8 cellular contexts compared by ENCODE assay signal in the genomic region with DNA sequence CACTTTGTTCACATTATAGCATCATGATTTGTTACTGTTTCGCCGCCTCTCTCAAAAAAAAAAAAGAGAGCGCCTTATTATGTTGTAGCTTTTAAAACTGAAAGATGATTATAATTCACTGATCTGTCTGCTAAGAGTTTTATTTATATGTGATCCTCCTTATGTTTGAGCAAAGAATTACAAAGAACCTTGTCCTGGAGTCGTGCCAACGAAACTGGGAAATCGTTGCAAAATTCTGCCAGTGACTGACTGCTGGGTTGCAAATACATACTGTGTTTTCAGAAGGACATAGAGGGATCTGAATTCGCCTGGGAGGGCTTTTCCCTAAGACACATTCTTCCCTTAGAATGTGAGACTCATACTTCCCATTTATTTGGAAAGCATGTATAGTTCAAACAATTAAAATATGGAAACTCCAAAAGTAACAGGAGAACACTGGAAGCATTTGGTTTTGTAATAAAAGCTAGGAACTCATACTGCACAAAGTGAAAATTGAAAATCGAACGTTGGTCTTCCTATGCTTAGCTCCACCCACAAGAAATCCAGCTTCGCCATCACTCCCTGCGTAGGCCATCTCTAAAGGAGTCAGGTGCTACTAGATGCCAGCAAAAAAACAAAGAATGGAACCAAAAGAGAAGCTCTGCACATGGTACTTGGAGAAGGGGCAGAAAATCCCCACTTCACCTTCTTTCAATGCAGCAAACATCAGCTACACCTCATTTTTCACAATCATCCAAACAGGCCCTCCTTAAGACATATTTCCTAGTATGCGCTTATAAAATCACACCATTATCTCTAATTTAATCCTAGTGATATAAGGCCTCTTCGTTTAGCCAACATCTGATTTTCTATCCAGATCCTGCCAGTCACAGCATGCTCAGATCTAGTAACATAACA. TPM values are rescaled to one million over a fixed set of nuclear protein-coding genes. Genes with fewer than 3 reads are reported as not detected.
DNase-seq lines count a peak whose midpoint lies in the region; ATAC-seq and TF ChIP-seq lines count a peak whose summit lies in the region.
"Not testable (repeated sequence)": the region's sequence is repeated elsewhere in the genome, so short reads cannot be mapped to it uniquely, and the experiment has no call there.

No MANE protein-coding gene starts in this region.

- not testable (repeated sequence) for H3K27me3 ChIP-seq in esophagus muscularis mucosa, tibial nerve

- intact Hi-C loops in Calu3 (cut with micrococcal nuclease; ENCODE audit: unreplicated experiment), result loop anchor here (2.0 to 5.0 kb wide), 4 partner anchors 22 to 140 kb away; no protein-coding TSS in a partner anchor
- intact Hi-C loops in esophagus muscularis mucosa (cut with DNase I), result not testable (repeated sequence)

- H3K36me3 Mint-ChIP-seq in Calu3 (ENCODE audit: insufficient read depth, unreplicated experiment), result peaks cover 60% of the 10 kb centered on the region
- not testable (repeated sequence) for H3K36me3 Mint-ChIP-seq in osteocyte (ENCODE audit: unreplicated experiment)

- H3K9me3 ChIP-seq in esophagus muscularis mucosa, tibial nerve: not testable (repeated sequence)

- TF ChIP-seq CTCF in Calu3 (IDR thresholded peaks at IDR 0.05; ENCODE audit: unreplicated experiment); NB4 (IDR thresholded peaks at IDR 0.05; ENCODE audit: low read depth, low read length); VCaP (conservative IDR thresholded peaks at IDR 0.05); astrocyte of the spinal cord (IDR thresholded peaks at IDR 0.05; ENCODE audit: low read depth, low read length); esophagus muscularis mucosa (IDR thresholded peaks at IDR 0.05); osteocyte (IDR thresholded peaks at IDR 0.05); tibial nerve (IDR thresholded peaks at IDR 0.05): not testable (repeated sequence)

- H3K9me3 Mint-ChIP-seq in Calu3 (ENCODE audit: low read depth, unreplicated experiment); osteocyte (ENCODE audit: unreplicated experiment): not testable (repeated sequence)

- H3K36me3 ChIP-seq in esophagus muscularis mucosa, tibial nerve: not testable (repeated sequence)

- BruUV-seq in Calu3 (replicated peaks; lab: Mats Ljungman, UMichigan), result not testable (repeated sequence)

- peak overlapping the region; percentile 78 for H3K27ac Mint-ChIP-seq in Calu3 (ENCODE audit: unreplicated experiment)
- H3K27ac Mint-ChIP-seq in osteocyte (ENCODE audit: unreplicated experiment), result peak overlapping the region; percentile 96

- H3K4me1 Mint-ChIP-seq in Calu3 (ENCODE audit: low read depth, unreplicated experiment) (peaks cover 52% of the 10 kb centered on the region), osteocyte (ENCODE audit: unreplicated experiment) (peaks cover 36% of the 10 kb centered on the region)

- CTCF ChIA-PET in Calu3 (lab: Charles Lee), result interaction anchor here (0.5 to 1.6 kb wide), 10 partner anchors 17 to 700 kb away, joined by 3 to 10 read pairs (median 4); no protein-coding TSS in a partner anchor

- ATAC-seq in left lobe of liver, result not testable (repeated sequence)

- DNase-seq in Calu3 (peak; percentile 58), astrocyte of the spinal cord (ENCODE audit: low read depth, low spot score) (peak; percentile 10), left lobe of liver (ENCODE audit: low spot score) (peak; percentile 43)
- not testable (repeated sequence) for DNase-seq in NB4 (ENCODE audit: low read depth); esophagus muscularis mucosa (ENCODE audit: extremely low spot score); osteocyte (ENCODE audit: extremely low spot score, unreplicated experiment); tibial nerve (ENCODE audit: low spot score in 2 of 2)

- WGBS in esophagus muscularis mucosa, result 31% methylated on average over 13 of the region's 13 CpGs
- 30 to 31% methylated on average over 13 of the region's 13 CpGs for WGBS in tibial nerve, 2 donors

- not testable (repeated sequence) for H3K27me3 Mint-ChIP-seq in Calu3 (ENCODE audit: unreplicated experiment); osteocyte (ENCODE audit: unreplicated experiment)

- TF ChIP-seq EP300 in esophagus muscularis mucosa (IDR thresholded peaks at IDR 0.05), result not testable (repeated sequence)
- TF ChIP-seq EP300 in tibial nerve (IDR thresholded peaks at IDR 0.05), result peak in 1 of 2 donors; percentile 6

- TF ChIP-seq POLR2A in NB4 (IDR thresholded peaks at IDR 0.05; ENCODE audit: extremely low read depth, insufficient read length); esophagus muscularis mucosa (IDR thresholded peaks at IDR 0.05; ENCODE audit: low read depth); tibial nerve (IDR thresholded peaks at IDR 0.05): not testable (repeated sequence)

- H3K4me3 ChIP-seq in NB4 (ENCODE audit: low read depth, low read length), result peak overlapping the region; percentile 0
- H3K4me3 ChIP-seq in astrocyte of the spinal cord (ENCODE audit: low read depth, low read length), result not testable (repeated sequence)
- peak overlapping the region in 2 of 4 donors; percentile 10 to 18 for H3K4me3 ChIP-seq in esophagus muscularis mucosa
- peak overlapping the region in 2 of 4 donors; percentile 12 to 15 for H3K4me3 ChIP-seq in tibial nerve

- H3K27ac ChIP-seq in VCaP (peak overlapping the region; percentile 97), esophagus muscularis mucosa (replicated peaks in 1 of 4) (peak overlapping the region; percentile 91 to 99 (median 99)), tibial nerve (peak overlapping the region; percentile 54 to 99 (median 96))

- in situ Hi-C loops in astrocyte of the spinal cord (cut with HindIII; ENCODE audit: low sequenced_read_pairs), result not testable (repeated sequence)

- peaks cover 0 to 32% (median 22%) of the 10 kb centered on the region in 4 donors for H3K4me1 ChIP-seq in esophagus muscularis mucosa
- H3K4me1 ChIP-seq in tibial nerve, result peaks cover 0 to 18% (median 8%) of the 10 kb centered on the region in 4 donors

- H3K4me3 Mint-ChIP-seq in Calu3 (ENCODE audit: low read depth, unreplicated experiment), result peak overlapping the region; percentile 69
- H3K4me3 Mint-ChIP-seq in osteocyte (ENCODE audit: unreplicated experiment), result peak overlapping the region; percentile 58

RNA-seq across cellular contexts. Expression of a gene that starts 2.8 kb away (rescaled TPM):
- total RNA-seq in Calu3 (2022) (87.3 and 95.6 TPM in 2 replicates), esophagus muscularis mucosa (10 to 100 TPM; 15.4 to 27.3 (median 18.6) TPM), left lobe of liver (11.1 TPM), osteocyte (44.3 and 47.2 TPM in 2 replicates), tibial nerve (10 to 100 TPM; 21.4 to 24.3 (median 23.1) TPM)
